ENCODE assay signal across 9 cellular contexts in genomic region chr10:127715782-127716378, GRCh38. TPM values are rescaled to one million over a fixed set of nuclear protein-coding genes. Genes with fewer than 3 reads are reported as not detected.
DNase-seq lines count a peak whose midpoint lies in the region; ATAC-seq and TF ChIP-seq lines count a peak whose summit lies in the region.
"Had no signal": no experiment of that assay in that cellular context is flagged by ENCODE, and none has a peak within 500 bp of the region (broad histone marks: within the 10 kb centered on the region; RNA-seq: fewer than 3 reads in every experiment).

No MANE protein-coding gene starts in this region.

- no peak overlapping the region for H3K27ac Mint-ChIP-seq in neural crest cell (ENCODE audit: unreplicated experiment)
- H3K27ac Mint-ChIP-seq: dendritic cell treated with granulocyte-macrophage colony-stimulating factor and Interleukin-4, amounts not matched to agents 40 ng/mL and 50 ng/mL, for 4 days had no signal

- no peaks in the 10 kb centered on the region for H3K36me3 Mint-ChIP-seq in neural crest cell (ENCODE audit: low read depth)

- H3K4me1 Mint-ChIP-seq in neural crest cell: no peaks in the 10 kb centered on the region

- TF ChIP-seq CTCF in cardiac fibroblast (IDR thresholded peaks at IDR 0.05; ENCODE audit: low read depth, low read length) (no peak), neural crest cell (conservative IDR thresholded peaks at IDR 0.05) (peak; percentile 78)

- ATAC-seq in GM18520 (IDR thresholded peaks at IDR 0.05; ENCODE audit: unreplicated experiment): no peak

- H3K27me3 Mint-ChIP-seq in neural crest cell (ENCODE audit: low read depth): peaks cover 18% of the 10 kb centered on the region

- H3K4me3 Mint-ChIP-seq in neural crest cell: no peak overlapping the region
- H3K4me3 Mint-ChIP-seq: dendritic cell treated with granulocyte-macrophage colony-stimulating factor and Interleukin-4, amounts not matched to agents 40 ng/mL and 50 ng/mL, for 4 days had no signal

- no peak overlapping the region for H3K4me3 ChIP-seq in cardiac fibroblast (replicated peaks in 1 of 2; ENCODE audit: low read depth in 2 of 2, low read length in 2 of 2)

- DNase-seq in DMS79 (lab: John Stamatoyannopoulos, UW): peak; percentile 1
- peak; percentile 11 for DNase-seq in LHCN-M2 (ENCODE audit: low read depth)
- DNase-seq in cardiac fibroblast (ENCODE audit: low read depth in 2 of 2): peak; percentile 16 to 38
- DNase-seq in neural crest cell (ENCODE audit: low read depth, low spot score): no peak
- no peak for DNase-seq in stimulated activated CD4-positive, alpha-beta T cell treated with anti-CD3 and anti-CD28 coated beads, Interleukin-2, amount 100 ng/mL, for 48 hours
- DNase-seq in COLO668 (lab: John Stamatoyannopoulos, UW; ENCODE audit: unreplicated experiment): no peak
- DNase-seq in 8988T: no peak

- no peaks in the 10 kb centered on the region for H3K9me3 Mint-ChIP-seq in neural crest cell
- H3K9me3 Mint-ChIP-seq: dendritic cell treated with granulocyte-macrophage colony-stimulating factor and Interleukin-4, amounts not matched to agents 40 ng/mL and 50 ng/mL, for 4 days had no signal

RNA-seq across cellular contexts. Expression of gene FOXI2, which starts 21.1 kb away (rescaled TPM):
- total RNA-seq in LHCN-M2 (2014; rRNA removed) (not detected in 2 replicates), neural crest cell (not detected in 2 replicates)
- polyA plus RNA-seq in LHCN-M2 (2012): not detected

Comparison
In these comparisons a context has a peak if more than half of its experiments do, and no peak if none do; other contexts are left out.
1. DNase-seq: peak in DMS79 (single experiment), LHCN-M2 (single experiment) and cardiac fibroblast (2 of 2); none in neural crest cell (single experiment), stimulated activated CD4-positive, alpha-beta T cell treated with anti-CD3 and anti-CD28 coated beads, Interleukin-2, amount 100 ng/mL, for 48 hours (0 of 2), COLO668 (single experiment) and 8988T (single experiment).